ENCODE assay signal across 8 cellular contexts in the genomic region with DNA sequence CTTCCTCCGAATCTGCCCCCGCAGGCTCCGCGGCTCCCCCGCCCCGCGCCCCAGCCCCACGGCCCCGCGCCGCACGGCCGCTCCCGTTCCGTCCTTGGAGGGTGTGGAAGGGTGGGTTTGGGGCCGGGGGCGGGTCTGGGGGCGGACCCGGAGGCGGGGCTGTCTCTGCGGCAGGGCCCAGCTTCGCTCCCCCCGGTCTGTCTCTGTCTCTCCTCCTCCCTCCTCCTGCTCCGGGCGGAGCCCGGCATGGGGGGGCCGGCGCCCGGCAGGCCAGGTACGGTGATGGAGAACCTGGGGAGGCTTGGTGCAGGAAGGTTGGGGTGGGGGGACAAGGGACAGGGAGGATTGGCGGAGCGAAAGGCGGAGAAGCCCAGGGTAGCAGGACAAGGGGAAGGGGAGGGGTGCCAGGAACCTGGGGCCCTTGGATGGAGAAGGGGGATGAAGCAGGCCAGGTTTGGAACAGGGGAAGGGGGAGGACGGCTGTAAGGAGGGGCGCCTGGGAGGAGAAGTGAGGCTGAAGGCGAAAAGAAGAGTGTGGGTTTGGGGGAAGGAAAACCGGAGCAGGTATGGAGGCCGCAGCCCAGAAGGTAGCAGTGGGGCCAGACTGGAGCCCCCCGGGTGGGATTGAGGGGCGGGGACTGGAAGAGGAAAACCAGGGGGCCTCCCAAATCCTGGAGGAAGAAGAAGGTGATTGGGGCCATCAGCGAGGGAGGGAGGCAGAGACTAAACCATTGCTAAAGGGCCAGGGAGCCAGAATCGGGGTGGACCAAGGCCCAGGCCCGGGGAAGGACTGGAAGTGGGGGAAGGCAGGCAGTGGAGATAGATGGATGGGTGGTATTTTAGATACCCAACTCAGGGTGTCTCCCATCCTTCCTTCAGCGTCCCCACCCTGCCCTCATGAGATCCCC. TPM values are rescaled to one million over a fixed set of nuclear protein-coding genes. Genes with fewer than 3 reads are reported as not detected.
DNase-seq lines count a peak whose midpoint lies in the region; ATAC-seq lines count a peak whose summit lies in the region.

NYAP1 (plus strand) TSS at position 200 of the 908 bp plus-strand sequence. CDS start 1,385 bp downstream, outside the sequence.

- no peaks in the 10 kb centered on the region for H3K36me3 Mint-ChIP-seq in stimulated activated naive CD8-positive, alpha-beta T cell treated with anti-CD3 and anti-CD28 coated beads, Interleukin-15, Interleukin-2, amounts not matched to agents 100 ng/mL and 50 ng/mL, for 24 hours (ENCODE audit: low read depth)

- H3K4ac ChIP-seq in mesendoderm (ENCODE audit: low read depth, low read length): no peak within 1 kb of the TSS

- no peaks in the 10 kb centered on the region for H3K79me1 ChIP-seq in mesendoderm (ENCODE audit: low read length)

- no peak within 1 kb of the TSS for H2AK5ac ChIP-seq in mesendoderm (ENCODE audit: low read length)

- DNase-seq in NCI-H146 (lab: John Stamatoyannopoulos, UW): peak; percentile 79
- DNase-seq in activated CD4-positive, alpha-beta T cell treated with anti-CD3 and anti-CD28 coated beads, Interleukin-2, amount 50 U/mL, for 48 hours: peak; percentile 46 to 51
- DNase-seq in mesendoderm: peak; percentile 64
- DNase-seq in SHP77 treated with DMSO at 0.1 percent for 48 hours (lab: John Stamatoyannopoulos, UW): no peak

- peak within 1 kb of the TSS; percentile 85 for H3K56ac ChIP-seq in mesendoderm (ENCODE audit: low read length)

- H4K20me1 ChIP-seq in BLaER1 treated with 17β-estradiol and CSF1 and Interleukin-3, amounts not matched to agents 10 nM and 100 nM: 0 out of 22 replicates have a peak, but pooled peaks cover 0 to 7% (median 0%) of the 10 kb centered on the region in 11 experiments

- peak within 1 kb of the TSS; percentile 85 for H3K4me3 Mint-ChIP-seq in stimulated activated naive CD8-positive, alpha-beta T cell treated with anti-CD3 and anti-CD28 coated beads, Interleukin-15, Interleukin-2, amounts not matched to agents 100 ng/mL and 50 ng/mL, for 24 hours

- H3K4me3 ChIP-seq in BLaER1 treated with 17β-estradiol and CSF1 and Interleukin-3, amounts not matched to agents 10 nM and 100 nM: peak within 1 kb of the TSS; percentile 57 to 76 (median 67)
- H3K4me3 ChIP-seq in endocrine pancreas (ENCODE audit: control insufficient read depth, insufficient read depth, low read length): no peak within 1 kb of the TSS
- H3K4me3 ChIP-seq in mesendoderm (ENCODE audit: low read length): peak within 1 kb of the TSS; percentile 27

- H3K27ac ChIP-seq in BLaER1 treated with 17β-estradiol and CSF1 and Interleukin-3, amounts not matched to agents 10 nM and 100 nM: peak within 1 kb of the TSS in 3 of 11 experiments; percentile 41 to 57 (median 48); a peak in 4 of 22 replicates
- no peak within 1 kb of the TSS for H3K27ac ChIP-seq in mesendoderm (ENCODE audit: low read depth, low read length)

- peak; percentile 7 for ATAC-seq in GM21423 (IDR thresholded peaks at IDR 0.05; ENCODE audit: unreplicated experiment)

- H3K4me1 Mint-ChIP-seq in stimulated activated naive CD8-positive, alpha-beta T cell treated with anti-CD3 and anti-CD28 coated beads, Interleukin-15, Interleukin-2, amounts not matched to agents 100 ng/mL and 50 ng/mL, for 24 hours (ENCODE audit: low read depth): peaks cover 11% of the 10 kb centered on the region

- H2BK5ac ChIP-seq in mesendoderm (ENCODE audit: low read length): no peak within 1 kb of the TSS

- no peak within 1 kb of the TSS for H2BK15ac ChIP-seq in mesendoderm (replicated peaks; ENCODE audit: low read depth)

- peaks cover 38 to 75% (median 61%) of the 10 kb centered on the region in 10 experiments for H3K4me1 ChIP-seq in BLaER1 treated with 17β-estradiol and CSF1 and Interleukin-3, amounts not matched to agents 10 nM and 100 nM
- H3K4me1 ChIP-seq in endocrine pancreas (ENCODE audit: control insufficient read depth, insufficient read depth, low read length): no peaks in the 10 kb centered on the region
- peaks cover 2% of the 10 kb centered on the region for H3K4me1 ChIP-seq in mesendoderm (ENCODE audit: control insufficient read depth, low read depth, low read length)

- WGBS in mesendoderm (ENCODE audit: extremely low coverage, insufficient coverage, low lambda C conversion rate): no CpG with 5 or more reads among the region's 44 CpGs

- H2BK120ac ChIP-seq in mesendoderm (ENCODE audit: low read depth, low read length): no peak within 1 kb of the TSS

- H3K9me3 ChIP-seq in BLaER1 treated with 17β-estradiol and CSF1 and Interleukin-3, amounts not matched to agents 10 nM and 100 nM (replicated peaks in 1 of 11): no peaks in the 10 kb centered on the region
- H3K9me3 ChIP-seq in endocrine pancreas (ENCODE audit: control insufficient read depth, low read length): no peaks in the 10 kb centered on the region

- peak within 1 kb of the TSS; percentile 75 for H3K18ac ChIP-seq in mesendoderm (ENCODE audit: low read length)

- H3K79me2 ChIP-seq in mesendoderm (ENCODE audit: control insufficient read depth, insufficient read depth, low read length): no peaks in the 10 kb centered on the region

- peak within 1 kb of the TSS; percentile 62 to 78 (median 75); a peak in 21 of 22 replicates for H3K9ac ChIP-seq in BLaER1 treated with 17β-estradiol and CSF1 and Interleukin-3, amounts not matched to agents 10 nM and 100 nM
- H3K9ac ChIP-seq in endocrine pancreas (ENCODE audit: control insufficient read depth, insufficient read depth, low read length): peak within 1 kb of the TSS; percentile 90
- H3K9ac ChIP-seq in mesendoderm (ENCODE audit: low read length): peak within 1 kb of the TSS; percentile 70

- H3K23ac ChIP-seq in mesendoderm (ENCODE audit: low read length): no peak within 1 kb of the TSS

- no peak within 1 kb of the TSS for H4K8ac ChIP-seq in mesendoderm (ENCODE audit: low read depth, low read length)

- no peak within 1 kb of the TSS for H4K5ac ChIP-seq in mesendoderm (ENCODE audit: low read length)

- H3K27me3 Mint-ChIP-seq in stimulated activated naive CD8-positive, alpha-beta T cell treated with anti-CD3 and anti-CD28 coated beads, Interleukin-15, Interleukin-2, amounts not matched to agents 100 ng/mL and 50 ng/mL, for 24 hours: no peaks in the 10 kb centered on the region

- H3K4me2 ChIP-seq in BLaER1 treated with 17β-estradiol and CSF1 and Interleukin-3, amounts not matched to agents 10 nM and 100 nM: peak within 1 kb of the TSS; percentile 87 to 100 (median 95)
- peak within 1 kb of the TSS; percentile 53 for H3K4me2 ChIP-seq in mesendoderm (ENCODE audit: low read length)

- H3K27ac Mint-ChIP-seq in stimulated activated naive CD8-positive, alpha-beta T cell treated with anti-CD3 and anti-CD28 coated beads, Interleukin-15, Interleukin-2, amounts not matched to agents 100 ng/mL and 50 ng/mL, for 24 hours: peak within 1 kb of the TSS; percentile 71

- H3K9me3 Mint-ChIP-seq in stimulated activated naive CD8-positive, alpha-beta T cell treated with anti-CD3 and anti-CD28 coated beads, Interleukin-15, Interleukin-2, amounts not matched to agents 100 ng/mL and 50 ng/mL, for 24 hours: no peaks in the 10 kb centered on the region

- H3K36me3 ChIP-seq in BLaER1 treated with 17β-estradiol and CSF1 and Interleukin-3, amounts not matched to agents 10 nM and 100 nM: no peaks in the 10 kb centered on the region
- H3K36me3 ChIP-seq in endocrine pancreas (ENCODE audit: control insufficient read depth, insufficient read depth, low read length) (no peaks in the 10 kb centered on the region), mesendoderm (ENCODE audit: control insufficient read depth, insufficient read depth, low read length) (no peaks in the 10 kb centered on the region)

- no peaks in the 10 kb centered on the region for H3K27me3 ChIP-seq in BLaER1 treated with 17β-estradiol and CSF1 and Interleukin-3, amounts not matched to agents 10 nM and 100 nM
- no peaks in the 10 kb centered on the region for H3K27me3 ChIP-seq in endocrine pancreas (ENCODE audit: control insufficient read depth, insufficient read depth, low read length)
- H3K27me3 ChIP-seq in mesendoderm (ENCODE audit: insufficient read depth, low read length, poor library complexity): no peaks in the 10 kb centered on the region

RNA-seq across cellular contexts. Expression of gene NYAP1, which starts in this region (rescaled TPM):
- polyA plus RNA-seq in mesendoderm (2013, experiment 1 of 2): 1.2 TPM
- 1.3 TPM for polyA plus RNA-seq in mesendoderm (2013, experiment 2 of 2)
